ENCODE assay signal across 1 cellular context in the genomic region with DNA sequence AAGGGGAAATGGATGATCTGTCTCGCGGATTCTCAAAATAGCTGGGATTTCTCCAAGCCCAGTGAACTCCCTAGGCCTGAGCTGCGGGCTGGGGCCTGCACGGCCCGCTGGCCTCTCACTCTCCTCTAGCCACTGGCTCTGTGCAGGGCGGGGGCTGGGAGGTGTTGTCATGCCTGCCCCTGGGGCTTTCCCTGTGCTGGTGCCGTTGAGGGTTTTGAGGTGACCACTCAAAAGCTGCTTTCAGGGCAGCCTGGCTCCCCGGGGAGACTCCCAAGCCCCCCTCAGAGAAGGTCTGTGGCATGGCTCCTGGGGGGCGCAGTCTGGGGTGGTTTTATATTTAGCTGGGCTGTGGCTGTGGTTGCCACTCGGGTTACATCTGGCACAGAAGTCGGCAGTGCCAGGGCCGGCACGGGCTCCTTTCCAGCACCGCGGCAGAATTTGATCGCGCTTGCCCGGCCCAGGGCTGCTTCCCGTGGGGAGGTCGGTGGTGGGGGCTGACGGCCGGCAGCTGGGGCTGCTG.
TF ChIP-seq lines count a peak whose summit lies in the region.

No MANE protein-coding gene starts in this region.

TF ChIP-seq in HepG2, 621 proteins besides CTCF, POLR2A, EP300 and RAD21:
- TF ChIP-seq, protein P1, sequence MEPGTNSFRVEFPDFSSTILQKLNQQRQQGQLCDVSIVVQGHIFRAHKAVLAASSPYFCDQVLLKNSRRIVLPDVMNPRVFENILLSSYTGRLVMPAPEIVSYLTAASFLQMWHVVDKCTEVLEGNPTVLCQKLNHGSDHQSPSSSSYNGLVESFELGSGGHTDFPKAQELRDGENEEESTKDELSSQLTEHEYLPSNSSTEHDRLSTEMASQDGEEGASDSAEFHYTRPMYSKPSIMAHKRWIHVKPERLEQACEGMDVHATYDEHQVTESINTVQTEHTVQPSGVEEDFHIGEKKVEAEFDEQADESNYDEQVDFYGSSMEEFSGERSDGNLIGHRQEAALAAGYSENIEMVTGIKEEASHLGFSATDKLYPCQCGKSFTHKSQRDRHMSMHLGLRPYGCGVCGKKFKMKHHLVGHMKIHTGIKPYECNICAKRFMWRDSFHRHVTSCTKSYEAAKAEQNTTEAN (CRISPR knock-in tag; conservative IDR thresholded peaks at IDR 0.05) = no peak
- TF ChIP-seq U2AF1 (optimal IDR thresholded peaks at IDR 0.05; ENCODE audit: low read depth, low read length) (no peak), AGO2 (optimal IDR thresholded peaks at IDR 0.05; ENCODE audit: low read depth, low read length) (peak; percentile 6), EED (CRISPR knock-in tag; IDR thresholded peaks at IDR 0.05) (no peak)
- TF ChIP-seq, protein P2, sequence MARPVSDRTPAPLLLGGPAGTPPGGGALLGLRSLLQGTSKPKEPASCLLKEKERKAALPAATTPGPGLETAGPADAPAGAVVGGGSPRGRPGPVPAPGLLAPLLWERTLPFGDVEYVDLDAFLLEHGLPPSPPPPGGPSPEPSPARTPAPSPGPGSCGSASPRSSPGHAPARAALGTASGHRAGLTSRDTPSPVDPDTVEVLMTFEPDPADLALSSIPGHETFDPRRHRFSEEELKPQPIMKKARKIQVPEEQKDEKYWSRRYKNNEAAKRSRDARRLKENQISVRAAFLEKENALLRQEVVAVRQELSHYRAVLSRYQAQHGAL (CRISPR knock-in tag; IDR thresholded peaks at IDR 0.05; ENCODE audit: not compliant biosample characterization) = no peak
- TF ChIP-seq, protein P3, sequence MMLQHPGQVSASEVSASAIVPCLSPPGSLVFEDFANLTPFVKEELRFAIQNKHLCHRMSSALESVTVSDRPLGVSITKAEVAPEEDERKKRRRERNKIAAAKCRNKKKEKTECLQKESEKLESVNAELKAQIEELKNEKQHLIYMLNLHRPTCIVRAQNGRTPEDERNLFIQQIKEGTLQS (CRISPR knock-in tag; IDR thresholded peaks at IDR 0.05) = no peak
- TF ChIP-seq, protein P4, sequence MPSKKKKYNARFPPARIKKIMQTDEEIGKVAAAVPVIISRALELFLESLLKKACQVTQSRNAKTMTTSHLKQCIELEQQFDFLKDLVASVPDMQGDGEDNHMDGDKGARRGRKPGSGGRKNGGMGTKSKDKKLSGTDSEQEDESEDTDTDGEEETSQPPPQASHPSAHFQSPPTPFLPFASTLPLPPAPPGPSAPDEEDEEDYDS (CRISPR knock-in tag; IDR thresholded peaks at IDR 0.05) = no peak
